9 cellular contexts compared by ENCODE assay signal in the genomic region with DNA sequence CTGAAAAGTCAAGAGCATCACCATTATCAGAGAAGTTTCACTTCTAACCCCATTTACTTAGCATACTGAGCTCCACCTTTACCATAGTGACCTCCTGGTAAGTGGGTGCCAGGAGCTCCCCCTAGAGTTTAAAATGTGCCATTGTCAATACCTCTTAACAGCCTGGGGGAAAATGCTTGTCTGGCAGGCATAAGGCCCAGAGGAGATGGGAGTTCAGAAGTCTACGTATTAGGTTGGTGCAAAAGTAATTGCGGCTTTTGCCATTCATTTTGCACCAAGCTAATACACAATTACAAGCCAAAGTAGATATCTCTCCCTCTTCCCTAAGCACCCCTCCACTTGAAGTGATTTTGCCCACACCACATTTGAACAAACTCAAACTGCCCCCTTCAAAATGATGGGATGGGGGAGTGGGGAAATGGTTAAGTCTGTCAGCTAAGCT.
DNase-seq lines count a peak whose midpoint lies in the region; ATAC-seq, FAIRE-seq and TF ChIP-seq lines count a peak whose summit lies in the region.
"Had no signal": no experiment of that assay in that cellular context is flagged by ENCODE, and none has a peak within 500 bp of the region (broad histone marks: within the 10 kb centered on the region; RNA-seq: fewer than 3 reads in every experiment).

No MANE protein-coding gene starts in this region.

- no peaks in the 10 kb centered on the region for H3K9me3 Mint-ChIP-seq in activated T-helper 1 cell treated with anti-CD3 and anti-CD28 coated beads, Interleukin-12 subunit alpha, Interleukin-12 subunit beta, Interleukin-2, Interleukin-4 antibody, amounts not matched to agents 30 ng/mL and 10 ng/mL and 1 ng/mL, durations not matched to agents 14 hours and 24 hours and 36 hours
- peaks cover 3% of the 10 kb centered on the region for H3K9me3 Mint-ChIP-seq in activated naive CD4-positive, alpha-beta T cell treated with anti-CD3 and anti-CD28 coated beads for 36 hours

- DNase-seq in D721Med (ENCODE audit: insufficient read length, low spot score): no peak
- DNase-seq in NCI-H2171 treated with DMSO at 0.1 percent for 48 hours (lab: John Stamatoyannopoulos, UW): peak; percentile 68
- peak; percentile 43 for DNase-seq in adipocyte (ENCODE audit: low read depth)
- DNase-seq in iris pigment epithelial cell (ENCODE audit: low read depth): peak; percentile 51
- no peak for DNase-seq in activated T-helper 1 cell treated with anti-CD3 and anti-CD28 coated beads, Interleukin-12 subunit alpha, Interleukin-12 subunit beta, Interleukin-2, Interleukin-4 antibody, amounts not matched to agents 30 ng/mL and 10 ng/mL and 1 ng/mL, durations not matched to agents 14 hours and 24 hours and 36 hours (ENCODE audit: low spot score)
- DNase-seq in activated naive CD4-positive, alpha-beta T cell treated with anti-CD3 and anti-CD28 coated beads for 36 hours: no peak

- H3K4me1 Mint-ChIP-seq in activated T-helper 1 cell treated with anti-CD3 and anti-CD28 coated beads, Interleukin-12 subunit alpha, Interleukin-12 subunit beta, Interleukin-2, Interleukin-4 antibody, amounts not matched to agents 30 ng/mL and 10 ng/mL and 1 ng/mL, durations not matched to agents 14 hours and 24 hours and 36 hours (ENCODE audit: low read depth): no peaks in the 10 kb centered on the region
- H3K4me1 Mint-ChIP-seq in activated naive CD4-positive, alpha-beta T cell treated with anti-CD3 and anti-CD28 coated beads for 36 hours (ENCODE audit: low read depth): no peaks in the 10 kb centered on the region

- H3K27me3 Mint-ChIP-seq in activated T-helper 1 cell treated with anti-CD3 and anti-CD28 coated beads, Interleukin-12 subunit alpha, Interleukin-12 subunit beta, Interleukin-2, Interleukin-4 antibody, amounts not matched to agents 30 ng/mL and 10 ng/mL and 1 ng/mL, durations not matched to agents 14 hours and 24 hours and 36 hours (ENCODE audit: insufficient read depth): no peaks in the 10 kb centered on the region
- H3K27me3 Mint-ChIP-seq in activated naive CD4-positive, alpha-beta T cell treated with anti-CD3 and anti-CD28 coated beads for 36 hours (ENCODE audit: low read depth): no peaks in the 10 kb centered on the region

- no peaks in the 10 kb centered on the region for H3K9me3 ChIP-seq in adipocyte (ENCODE audit: control insufficient read depth, low read length)

- no peaks in the 10 kb centered on the region for H3K27me3 ChIP-seq in adipocyte (replicated peaks; ENCODE audit: control insufficient read depth, insufficient read depth, low read length)

- ATAC-seq in GM19328 (IDR thresholded peaks at IDR 0.05; ENCODE audit: unreplicated experiment) (peak; percentile 97), HG03135 (IDR thresholded peaks at IDR 0.05; ENCODE audit: unreplicated experiment) (peak; percentile 100)

- CTCF ChIA-PET in activated naive CD4-positive, alpha-beta T cell treated with anti-CD3 and anti-CD28 coated beads for 36 hours (lab: Charles Lee): interaction anchor here (0.6 to 1.1 kb wide), 3 partner anchors 20 to 69 kb away, joined by 3 to 5 read pairs (median 3); no protein-coding TSS in a partner anchor

- no peaks in the 10 kb centered on the region for H3K4me1 ChIP-seq in adipocyte (ENCODE audit: control insufficient read depth, insufficient read depth, low read length)

- H3K36me3 ChIP-seq in adipocyte (ENCODE audit: control insufficient read depth, insufficient read depth, low read length, severe bottlenecking): no peaks in the 10 kb centered on the region

- no peak overlapping the region for H3K9ac ChIP-seq in adipocyte (ENCODE audit: low read length)

- no peak overlapping the region for H3K27ac Mint-ChIP-seq in activated T-helper 1 cell treated with anti-CD3 and anti-CD28 coated beads, Interleukin-12 subunit alpha, Interleukin-12 subunit beta, Interleukin-2, Interleukin-4 antibody, amounts not matched to agents 30 ng/mL and 10 ng/mL and 1 ng/mL, durations not matched to agents 14 hours and 24 hours and 36 hours
- no peak overlapping the region for H3K27ac Mint-ChIP-seq in activated naive CD4-positive, alpha-beta T cell treated with anti-CD3 and anti-CD28 coated beads for 36 hours

- no peak for FAIRE-seq in D721Med (lab: Jason Lieb, UNC)
- FAIRE-seq: TTC549 had no signal

- no peak overlapping the region for H3K4me3 ChIP-seq in adipocyte (ENCODE audit: low read length)

- H3K36me3 Mint-ChIP-seq in activated T-helper 1 cell treated with anti-CD3 and anti-CD28 coated beads, Interleukin-12 subunit alpha, Interleukin-12 subunit beta, Interleukin-2, Interleukin-4 antibody, amounts not matched to agents 30 ng/mL and 10 ng/mL and 1 ng/mL, durations not matched to agents 14 hours and 24 hours and 36 hours (ENCODE audit: low read depth): no peaks in the 10 kb centered on the region
- no peaks in the 10 kb centered on the region for H3K36me3 Mint-ChIP-seq in activated naive CD4-positive, alpha-beta T cell treated with anti-CD3 and anti-CD28 coated beads for 36 hours (ENCODE audit: low read depth)

- TF ChIP-seq CTCF in D721Med (IDR thresholded peaks at IDR 0.05; ENCODE audit: insufficient read depth, missing control alignments): peak; percentile 44

- no peak overlapping the region for H3K4me3 Mint-ChIP-seq in activated T-helper 1 cell treated with anti-CD3 and anti-CD28 coated beads, Interleukin-12 subunit alpha, Interleukin-12 subunit beta, Interleukin-2, Interleukin-4 antibody, amounts not matched to agents 30 ng/mL and 10 ng/mL and 1 ng/mL, durations not matched to agents 14 hours and 24 hours and 36 hours
- H3K4me3 Mint-ChIP-seq in activated naive CD4-positive, alpha-beta T cell treated with anti-CD3 and anti-CD28 coated beads for 36 hours: no peak overlapping the region

- intact Hi-C loops in activated T-helper 1 cell treated with anti-CD3 and anti-CD28 coated beads, Interleukin-12 subunit alpha, Interleukin-12 subunit beta, Interleukin-2, Interleukin-4 antibody, amounts not matched to agents 30 ng/mL and 10 ng/mL and 1 ng/mL, durations not matched to agents 14 hours and 24 hours and 36 hours (cut with micrococcal nuclease): no loop called here
- intact Hi-C loops in activated naive CD4-positive, alpha-beta T cell treated with anti-CD3 and anti-CD28 coated beads for 36 hours (cut with micrococcal nuclease): no loop called here

Comparison
In these comparisons a context has a peak if more than half of its experiments do, and no peak if none do; other contexts are left out.
1. DNase-seq: peak in NCI-H2171 treated with DMSO at 0.1 percent for 48 hours (single experiment), adipocyte (single experiment) and iris pigment epithelial cell (single experiment); none in D721Med (single experiment), activated T-helper 1 cell treated with anti-CD3 and anti-CD28 coated beads, Interleukin-12 subunit alpha, Interleukin-12 subunit beta, Interleukin-2, Interleukin-4 antibody, amounts not matched to agents 30 ng/mL and 10 ng/mL and 1 ng/mL, durations not matched to agents 14 hours and 24 hours and 36 hours (single experiment) and activated naive CD4-positive, alpha-beta T cell treated with anti-CD3 and anti-CD28 coated beads for 36 hours (single experiment).